ENCODE assay signal across 29 cellular contexts in the genomic region with DNA sequence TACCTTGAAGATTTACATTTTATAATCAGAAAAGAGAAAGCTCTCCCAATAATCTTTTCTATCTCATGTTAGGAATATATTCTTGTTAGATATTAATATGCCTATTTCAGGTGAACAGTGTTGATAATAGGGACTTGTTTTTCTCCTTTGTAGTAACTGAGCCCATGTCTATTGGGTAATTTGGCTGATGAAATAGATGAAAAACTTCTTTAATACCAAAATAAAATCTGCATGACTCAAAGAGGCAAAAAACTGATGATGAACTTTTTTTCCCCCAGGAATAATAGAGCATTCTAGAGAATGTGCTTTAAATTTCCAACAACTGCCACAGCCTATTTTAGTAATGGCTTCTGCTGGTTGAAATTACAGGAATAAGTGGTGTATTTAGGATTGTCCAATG.
"Had no signal": no experiment of that assay in that cellular context is flagged by ENCODE, and none has a peak within 500 bp of the region (broad histone marks: within the 10 kb centered on the region; RNA-seq: fewer than 3 reads in every experiment).

No MANE protein-coding gene starts in this region.

- H3K27me3 ChIP-seq: dorsolateral prefrontal cortex, hepatocyte, testis, uterus had no signal

- H3K79me2 ChIP-seq: hepatocyte, parathyroid adenoma had no signal

- H3K36me3 ChIP-seq: left ventricle myocardium inferior, uterus had no signal

- ATAC-seq: effector memory CD8-positive, alpha-beta T cell; esophagus mucosa; right cardiac atrium; stimulated activated naive B cell treated with anti-CD40 and anti-IgM and Interleukin-4, amounts not matched to agents 10 μg/mL and 1 μg/mL and 100 μg/mL, for 72 hours had no signal

- H2AFZ ChIP-seq: hepatocyte, parathyroid adenoma had no signal

- H3K4me1 Mint-ChIP-seq: activated naive CD4-positive, alpha-beta T cell treated with anti-CD3 and anti-CD28 coated beads, Interleukin-2, amount 50 U/mL, for 24 hours; brain; nephron progenitor cell; stimulated activated naive B cell treated with anti-CD40 and anti-IgM and Interleukin-4, amounts not matched to agents 10 μg/mL and 1 μg/mL and 100 μg/mL, for 72 hours had no signal

- H3K9me3 Mint-ChIP-seq: activated naive CD4-positive, alpha-beta T cell treated with anti-CD3 and anti-CD28 coated beads, Interleukin-2, amount 50 U/mL, for 24 hours; stimulated activated naive B cell treated with anti-CD40 and anti-IgM and Interleukin-4, amounts not matched to agents 10 μg/mL and 1 μg/mL and 100 μg/mL, for 72 hours had no signal

- DNase-seq: activated CD4-positive, alpha-beta T cell treated with anti-CD3 and anti-CD28 coated beads for 1 hour; activated CD4-positive, alpha-beta T cell treated with anti-CD3 and anti-CD28 coated beads, Interleukin-2, amount 50 U/mL, for 1 hour; activated gamma-delta T cell treated with Interleukin-2 at 50 U/mL for 16 hours; activated T-cell treated with anti-CD3 and anti-CD28 coated beads, Interleukin-2, amount 50 U/mL, for 1 hour; aorta; central memory CD4-positive, alpha-beta T cell; dorsolateral prefrontal cortex; effector memory CD8-positive, alpha-beta T cell; glutamatergic neuron; kidney glomerular epithelial cell; left ventricle myocardium inferior; nephron progenitor cell; right cardiac atrium; small intestine; stimulated activated CD4-positive, alpha-beta T cell treated with anti-CD3 and anti-CD28 coated beads, Interleukin-2, amount 100 ng/mL, for 24 hours; stimulated activated naive B cell treated with anti-CD40 and anti-IgM and Interleukin-4, amounts not matched to agents 10 μg/mL and 1 μg/mL and 100 μg/mL, for 72 hours; T-helper 1 cell; T-helper 9 cell; testis; trophoblast cell; uterus had no signal

- H3K9me3 ChIP-seq: testis, uterus had no signal

- H3K27ac Mint-ChIP-seq: activated naive CD4-positive, alpha-beta T cell treated with anti-CD3 and anti-CD28 coated beads, Interleukin-2, amount 50 U/mL, for 24 hours; brain; effector memory CD8-positive, alpha-beta T cell; nephron progenitor cell; stimulated activated naive B cell treated with anti-CD40 and anti-IgM and Interleukin-4, amounts not matched to agents 10 μg/mL and 1 μg/mL and 100 μg/mL, for 72 hours had no signal

- H3K27me3 Mint-ChIP-seq: brain; effector memory CD8-positive, alpha-beta T cell; stimulated activated naive B cell treated with anti-CD40 and anti-IgM and Interleukin-4, amounts not matched to agents 10 μg/mL and 1 μg/mL and 100 μg/mL, for 72 hours had no signal

- H3K9ac ChIP-seq: parathyroid adenoma had no signal

- H3K36me3 Mint-ChIP-seq: activated naive CD4-positive, alpha-beta T cell treated with anti-CD3 and anti-CD28 coated beads, Interleukin-2, amount 50 U/mL, for 24 hours; brain; stimulated activated naive B cell treated with anti-CD40 and anti-IgM and Interleukin-4, amounts not matched to agents 10 μg/mL and 1 μg/mL and 100 μg/mL, for 72 hours had no signal

- H3K4me1 ChIP-seq: left ventricle myocardium inferior, parathyroid adenoma, testis, uterus had no signal

- H3K4me3 ChIP-seq: dorsolateral prefrontal cortex, hepatocyte, left ventricle myocardium inferior, testis, uterus had no signal

- FAIRE-seq: colon, endothelial cell of umbilical vein, frontal cortex, small intestine had no signal

- H3K27ac ChIP-seq: dorsolateral prefrontal cortex, hepatocyte, left ventricle myocardium inferior, parathyroid adenoma, testis, uterus had no signal

- H3K4me2 ChIP-seq: hepatocyte had no signal

- H3K4me3 Mint-ChIP-seq: activated naive CD4-positive, alpha-beta T cell treated with anti-CD3 and anti-CD28 coated beads, Interleukin-2, amount 50 U/mL, for 24 hours; brain; effector memory CD8-positive, alpha-beta T cell; nephron progenitor cell; stimulated activated naive B cell treated with anti-CD40 and anti-IgM and Interleukin-4, amounts not matched to agents 10 μg/mL and 1 μg/mL and 100 μg/mL, for 72 hours had no signal
